In the genomic region with DNA sequence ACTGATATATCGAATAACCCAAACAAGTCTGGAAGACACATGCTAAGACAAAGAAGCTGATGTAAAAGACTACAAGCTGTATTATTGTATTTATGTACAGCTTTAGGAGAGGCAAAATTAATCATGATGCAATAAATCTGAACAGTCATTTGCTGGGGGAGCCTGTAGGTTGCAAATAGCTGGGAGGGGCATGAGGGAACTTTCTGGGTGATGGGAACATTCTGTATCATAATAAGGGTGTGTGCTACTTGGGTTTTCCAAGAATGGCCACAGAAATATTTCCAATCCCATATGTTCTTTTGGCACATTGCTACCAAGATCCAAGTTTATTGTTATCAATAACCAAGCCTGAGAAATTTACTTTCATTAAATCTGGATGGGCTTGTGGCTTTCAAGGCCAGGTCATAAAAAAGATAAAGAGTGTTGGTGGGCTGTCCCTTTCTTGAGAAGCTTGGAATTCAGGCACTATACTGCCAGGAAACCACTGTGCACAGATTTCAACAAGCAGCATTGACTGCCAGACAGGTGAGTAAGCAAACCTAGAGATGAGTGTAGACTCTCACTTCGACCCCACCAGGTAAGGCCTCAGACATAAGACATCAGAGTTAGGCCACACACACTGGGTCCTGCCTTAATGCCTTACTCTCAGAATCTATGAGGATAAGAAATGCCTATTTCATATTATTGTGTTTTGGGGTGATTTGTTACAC, we compare ENCODE assay signal across 20 cellular contexts.
"Had no signal": no experiment of that assay in that cellular context is flagged by ENCODE, and none has a peak within 500 bp of the region (broad histone marks: within the 10 kb centered on the region; RNA-seq: fewer than 3 reads in every experiment).

No MANE protein-coding gene starts in this region.

- DNase-seq: activated CD4-positive, alpha-beta T cell treated with anti-CD3 and anti-CD28 coated beads for 48 hours; activated CD4-positive, alpha-beta T cell treated with anti-CD3 and anti-CD28 coated beads, Interleukin-2, amount 50 U/mL, for 4 hours; activated CD4-positive, CD25-positive, alpha-beta regulatory T cell treated with anti-CD3 and anti-CD28 coated beads, Interleukin-2, amount 50 U/mL, for 72 hours; activated CD8-positive, alpha-beta memory T cell treated with anti-CD3 and anti-CD28 coated beads, Interleukin-2, amount 50 U/mL, for 48 hours; activated CD8-positive, alpha-beta T cell treated with anti-CD3 and anti-CD28 coated beads, Interleukin-2, amount 10 ng/mL, durations not matched to agents 7 days and 5 days; activated naive CD4-positive, alpha-beta T cell treated with anti-CD3 and anti-CD28 coated beads, Interleukin-2, amount 50 U/mL, for 16 hours; activated naive CD8-positive, alpha-beta T cell treated with anti-CD3 and anti-CD28 coated beads, Interleukin-2, amount 10 ng/mL, durations not matched to agents 7 days and 5 days; activated T-cell treated with anti-CD3 and anti-CD28 coated beads, Interleukin-2, amount 50 U/mL, for 1 hour; IMR-90; Kasumi-1; KBM-7; NCI-H1092; NCI-H1417; NCI-H1930; NCI-H2171; NCI-H2227 treated with DMSO at 0.1 percent for 48 hours; NCI-H446 treated with DMSO at 0.1 percent for 48 hours; NCI-H526; NCI-H82; SHP77 treated with DMSO at 0.1 percent for 48 hours had no signal
